Comparison of ENCODE assay signal across 16 cellular contexts in the genomic region with DNA sequence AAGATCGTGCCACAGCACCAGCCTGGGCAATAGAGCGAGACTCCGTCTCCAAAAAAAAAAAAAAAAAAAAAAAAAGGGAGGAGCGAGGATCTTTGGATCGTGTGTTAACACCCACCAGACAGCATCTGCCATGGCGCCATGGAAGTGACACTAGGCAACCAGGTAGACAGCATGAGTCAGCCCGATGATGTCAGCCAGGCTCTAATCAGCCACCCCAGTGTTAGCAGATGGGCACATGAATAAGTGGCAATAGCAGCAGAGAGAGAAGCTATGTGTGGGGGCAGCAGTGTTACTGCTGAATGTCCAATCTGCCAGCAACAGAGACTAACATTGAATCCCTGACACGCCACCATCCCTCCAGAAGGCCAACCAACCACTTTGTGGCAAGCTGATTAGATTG. TPM values are rescaled to one million over a fixed set of nuclear protein-coding genes. Genes with fewer than 3 reads are reported as not detected.
"Had no signal": no experiment of that assay in that cellular context is flagged by ENCODE, and none has a peak within 500 bp of the region (broad histone marks: within the 10 kb centered on the region; RNA-seq: fewer than 3 reads in every experiment).

No MANE protein-coding gene starts in this region.

- ATAC-seq: activated T-cell treated with anti-CD3 and anti-CD28 coated beads, Interleukin-2, amount 50 U/mL, for 72 hours; gastrocnemius medialis; stimulated activated naive CD8-positive, alpha-beta T cell treated with anti-CD3 and anti-CD28 coated beads, Interleukin-15, amount 100 ng/mL, for 72 hours had no signal

- H3K27ac Mint-ChIP-seq: activated naive CD8-positive, alpha-beta T cell treated with anti-CD3 and anti-CD28 coated beads for 36 hours; activated T-cell treated with anti-CD3 and anti-CD28 coated beads, Interleukin-2, amount 50 U/mL, for 72 hours; nephron progenitor cell; stimulated activated naive CD8-positive, alpha-beta T cell treated with anti-CD3 and anti-CD28 coated beads, Interleukin-15, amount 100 ng/mL, for 72 hours had no signal

- H3K27ac ChIP-seq: breast epithelium, colonic mucosa, gastrocnemius medialis, thoracic aorta had no signal

- H3K4me1 ChIP-seq: breast epithelium, colonic mucosa, gastrocnemius medialis had no signal

- DNase-seq: activated gamma-delta T cell treated with Interleukin-2 at 50 U/mL for 16 hours; activated naive CD8-positive, alpha-beta T cell treated with anti-CD3 and anti-CD28 coated beads for 36 hours; activated T-cell treated with anti-CD3 and anti-CD28 coated beads, Interleukin-2, amount 50 U/mL, for 72 hours; colonic mucosa; effector CD4-positive, alpha-beta T cell; gastrocnemius medialis; kidney; mesendoderm; nephron progenitor cell; stimulated activated CD4-positive, alpha-beta T cell treated with anti-CD3 and anti-CD28 coated beads, Interleukin-15, amount 100 ng/mL, for 24 hours; stimulated activated CD4-positive, alpha-beta T cell treated with anti-CD3 and anti-CD28 coated beads, Interleukin-4, amount 100 ng/mL, for 24 hours; stimulated activated naive CD8-positive, alpha-beta T cell treated with anti-CD3 and anti-CD28 coated beads, Interleukin-15, amount 100 ng/mL, for 72 hours had no signal

- H3K9me3 ChIP-seq: colonic mucosa, gastrocnemius medialis, thoracic aorta had no signal

- H3K36me3 Mint-ChIP-seq: activated naive CD8-positive, alpha-beta T cell treated with anti-CD3 and anti-CD28 coated beads for 36 hours had no signal

- H3K9me3 Mint-ChIP-seq: activated naive CD8-positive, alpha-beta T cell treated with anti-CD3 and anti-CD28 coated beads for 36 hours; activated T-cell treated with anti-CD3 and anti-CD28 coated beads, Interleukin-2, amount 50 U/mL, for 72 hours; stimulated activated naive CD8-positive, alpha-beta T cell treated with anti-CD3 and anti-CD28 coated beads, Interleukin-15, amount 100 ng/mL, for 72 hours had no signal

- H3K4me3 Mint-ChIP-seq: activated naive CD8-positive, alpha-beta T cell treated with anti-CD3 and anti-CD28 coated beads for 36 hours; activated T-cell treated with anti-CD3 and anti-CD28 coated beads, Interleukin-2, amount 50 U/mL, for 72 hours; nephron progenitor cell; stimulated activated naive CD8-positive, alpha-beta T cell treated with anti-CD3 and anti-CD28 coated beads, Interleukin-15, amount 100 ng/mL, for 72 hours had no signal

- FAIRE-seq: endothelial cell of umbilical vein, kidney, urothelium cell line had no signal

- H3K36me3 ChIP-seq: breast epithelium, colonic mucosa, gastrocnemius medialis, thoracic aorta had no signal

- H3K4me3 ChIP-seq: breast epithelium, colonic mucosa, gastrocnemius medialis, thoracic aorta had no signal

- H3K27me3 ChIP-seq: colonic mucosa, gastrocnemius medialis had no signal

RNA-seq across cellular contexts. Expression of a gene that starts 6.6 kb away (rescaled TPM):
- total RNA-seq: breast epithelium, endothelial cell of umbilical vein had no signal
- polyA plus RNA-seq: endothelial cell of umbilical vein had no signal
